In genomic region chr2:46954951-46955571, GRCh38 we compare ENCODE assay signal across 8 cellular contexts. TPM values are rescaled to one million over a fixed set of nuclear protein-coding genes. Genes with fewer than 3 reads are reported as not detected.
DNase-seq lines count a peak whose midpoint lies in the region; ATAC-seq and TF ChIP-seq lines count a peak whose summit lies in the region.

No MANE protein-coding gene starts in this region.

- POLR2A ChIA-PET in CD4-positive, alpha-beta memory T cell (lab: Charles Lee; ENCODE audit: partially characterized antibody), result no interaction called here
- POLR2A ChIA-PET in T-cell (lab: Charles Lee), result interaction anchor here in 1 of 2 donors (1.1 kb wide), 1 partner anchor 11 kb away, joined by 4 read pairs; no protein-coding TSS in a partner anchor

- DNase-seq in CD4-positive, alpha-beta memory T cell, result no peak
- DNase-seq in SJSA1 (ENCODE audit: low read depth in 1 of 2, low spot score in 2 of 2), result peak; percentile 91 to 94
- peak; percentile 89 for DNase-seq in fibroblast of pulmonary artery (ENCODE audit: low read depth)
- peak; percentile 93 for DNase-seq in posterior vena cava (ENCODE audit: low spot score)
- DNase-seq in T-cell, result no peak
- no peak for DNase-seq in NCI-H69 (lab: John Stamatoyannopoulos, UW)
- DNase-seq in activated naive CD4-positive, alpha-beta T cell treated with anti-CD3 and anti-CD28 coated beads, Interleukin-2, amount 50 U/mL, for 16 hours, result no peak

- no peaks in the 10 kb centered on the region for H3K4me1 ChIP-seq in CD4-positive, alpha-beta memory T cell (ENCODE audit: insufficient read depth, low read length)
- H3K4me1 ChIP-seq in SJSA1 (replicated peaks), result peaks cover 22% of the 10 kb centered on the region

- H3K9me3 ChIP-seq in CD4-positive, alpha-beta memory T cell (ENCODE audit: control insufficient read depth in 1 of 2, low read length in 2 of 2), result no peaks in the 10 kb centered on the region
- no peaks in the 10 kb centered on the region for H3K9me3 ChIP-seq in SJSA1 (replicated peaks)

- no peak for ATAC-seq in HG02623 (IDR thresholded peaks at IDR 0.05; ENCODE audit: unreplicated experiment)
- no peak for ATAC-seq in T-cell (replicated peaks in 1 of 4)

- TF ChIP-seq CTCF in fibroblast of pulmonary artery (IDR thresholded peaks at IDR 0.05; ENCODE audit: low read length, missing control alignments), result no peak

- H3K4me1 Mint-ChIP-seq in CD4-positive, alpha-beta memory T cell, result peaks cover 8 to 31% (median 20%) of the 10 kb centered on the region in 4 donors
- peaks cover 17 to 23% (median 19%) of the 10 kb centered on the region in 3 donors for H3K4me1 Mint-ChIP-seq in T-cell

- CTCF ChIA-PET in CD4-positive, alpha-beta memory T cell (lab: Charles Lee; ENCODE audit: partially characterized antibody), result interaction anchor here (0.6 to 1.3 kb wide), 3 partner anchors 35 to 397 kb away, joined by 3 read pairs; no protein-coding TSS in a partner anchor
- CTCF ChIA-PET in T-cell (lab: Charles Lee), result interaction anchor here in 1 of 2 donors (0.9 kb wide), 1 partner anchor 35 kb away, joined by 4 read pairs; no protein-coding TSS in a partner anchor

- H3K27me3 Mint-ChIP-seq in CD4-positive, alpha-beta memory T cell, result no peaks in the 10 kb centered on the region
- no peaks in the 10 kb centered on the region for H3K27me3 Mint-ChIP-seq in T-cell

- peaks cover 0 to 2% (median 0%) of the 10 kb centered on the region in 8 donors for H3K9me3 Mint-ChIP-seq in CD4-positive, alpha-beta memory T cell
- no peaks in the 10 kb centered on the region for H3K9me3 Mint-ChIP-seq in T-cell

- peak overlapping the region in 4 of 7 donors; percentile 18 to 57 (median 46) for H3K27ac Mint-ChIP-seq in CD4-positive, alpha-beta memory T cell
- no peak overlapping the region for H3K27ac Mint-ChIP-seq in T-cell

- no peak overlapping the region for H3K4me3 ChIP-seq in CD4-positive, alpha-beta memory T cell (ENCODE audit: low read length in 2 of 2)
- H3K4me3 ChIP-seq in SJSA1 (no peak overlapping the region), fibroblast of pulmonary artery (replicated peaks; ENCODE audit: low read depth, low read length) (no peak overlapping the region)

- peaks cover 48 to 86% of the 10 kb centered on the region in 2 donors for H3K36me3 Mint-ChIP-seq in CD4-positive, alpha-beta memory T cell
- peaks cover 74% of the 10 kb centered on the region for H3K36me3 Mint-ChIP-seq in T-cell

- H3K27me3 ChIP-seq in CD4-positive, alpha-beta memory T cell (ENCODE audit: insufficient read depth, low read length), result no peaks in the 10 kb centered on the region
- no peaks in the 10 kb centered on the region for H3K27me3 ChIP-seq in SJSA1 (replicated peaks)

- peaks cover 72% of the 10 kb centered on the region for H3K36me3 ChIP-seq in CD4-positive, alpha-beta memory T cell (ENCODE audit: insufficient read depth, low read length)
- H3K36me3 ChIP-seq in SJSA1, result peaks cover 75% of the 10 kb centered on the region

- no peak overlapping the region for H3K27ac ChIP-seq in CD4-positive, alpha-beta memory T cell (ENCODE audit: low read depth, low read length)
- peak overlapping the region; percentile 78 for H3K27ac ChIP-seq in SJSA1

- no peak overlapping the region for H3K4me3 Mint-ChIP-seq in CD4-positive, alpha-beta memory T cell
- no peak overlapping the region for H3K4me3 Mint-ChIP-seq in T-cell

- intact Hi-C loops in CD4-positive, alpha-beta memory T cell (cut with micrococcal nuclease), result no loop called here
- intact Hi-C loops in posterior vena cava (cut with DNase I), result no loop called here

RNA-seq across cellular contexts. Expression of gene TTC7A, which starts 14.0 kb away (rescaled TPM):
- 10 to 100 TPM; 44.5 to 44.8 TPM for total RNA-seq in CD4-positive, alpha-beta memory T cell
- polyA plus RNA-seq in CD4-positive, alpha-beta memory T cell, result 10 to 100 TPM in 1 of 2 donors, 1 to 10 TPM in 1; 8.6 to 24.9 TPM
- 12.0 and 12.2 TPM in 2 replicates for total RNA-seq in SJSA1 (2014; rRNA removed; shearing (Covaris generic))
- total RNA-seq in posterior vena cava, result 10 to 100 TPM; 23.1 to 32.7 TPM
- 10 to 100 TPM; 38.9 to 52.6 (median 43.7) TPM for total RNA-seq in T-cell

RNA-seq across cellular contexts. Expression of gene MCFD2, which starts 39.5 kb away (rescaled TPM):
- total RNA-seq in CD4-positive, alpha-beta memory T cell, result 10 to 100 TPM; 39.1 to 43.8 TPM
- polyA plus RNA-seq in CD4-positive, alpha-beta memory T cell, result 10 to 100 TPM; 25.1 to 29.2 TPM
- total RNA-seq in SJSA1 (2014; rRNA removed; shearing (Covaris generic)), result 95.7 and 97.6 TPM in 2 replicates
- total RNA-seq in posterior vena cava (100 to 1,000 TPM; 111 to 137 TPM), T-cell (10 to 100 TPM; 30.8 to 44.0 (median 35.2) TPM)

Comparison
In these comparisons a context has a peak if more than half of its experiments do, and no peak if none do; other contexts are left out.
1. DNase-seq: peak in SJSA1 (2 of 2), fibroblast of pulmonary artery (single experiment) and posterior vena cava (single experiment); none in CD4-positive, alpha-beta memory T cell (0 of 5), T-cell (0 of 34), NCI-H69 (single experiment) and activated naive CD4-positive, alpha-beta T cell treated with anti-CD3 and anti-CD28 coated beads, Interleukin-2, amount 50 U/mL, for 16 hours (single experiment).
2. H3K27ac Mint-ChIP-seq: peak in CD4-positive, alpha-beta memory T cell (4 of 7); none in T-cell (0 of 2).